ENCODE assay signal across 22 cellular contexts in the genomic region with DNA sequence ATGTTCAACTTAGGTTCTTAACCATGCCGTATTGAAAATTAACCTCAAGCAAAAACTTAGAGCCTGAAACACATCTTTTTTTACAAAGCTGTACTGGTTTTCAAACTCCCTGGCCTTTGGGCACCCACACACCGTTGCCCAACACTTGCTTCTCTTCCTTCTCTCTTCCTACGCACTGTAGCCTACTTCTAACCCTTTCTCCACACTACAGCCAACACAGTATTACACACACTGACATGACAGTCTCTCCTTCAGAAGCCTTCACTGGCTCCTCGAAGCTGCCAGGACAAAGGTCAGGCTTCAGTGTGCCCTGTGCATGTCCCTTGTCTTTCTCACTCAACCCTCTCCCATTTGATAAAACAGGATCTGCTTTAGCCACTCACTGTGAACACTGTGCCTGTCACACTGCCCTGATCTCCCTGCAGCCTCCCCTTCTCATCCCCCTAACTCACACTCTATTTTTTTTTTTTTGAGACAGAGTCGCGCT. TPM values are rescaled to one million over a fixed set of nuclear protein-coding genes. Genes with fewer than 3 reads are reported as not detected.
"Had no signal": no experiment of that assay in that cellular context is flagged by ENCODE, and none has a peak within 500 bp of the region (broad histone marks: within the 10 kb centered on the region; RNA-seq: fewer than 3 reads in every experiment).

No MANE protein-coding gene starts in this region.

- DNase-seq: activated CD4-positive, alpha-beta T cell treated with anti-CD3 and anti-CD28 coated beads for 4 hours; activated CD8-positive, alpha-beta memory T cell treated with anti-CD3 and anti-CD28 coated beads, Interleukin-2, amount 50 U/mL, for 4 hours; activated CD8-positive, alpha-beta T cell treated with anti-CD3 and anti-CD28 coated beads for 36 hours; activated naive CD4-positive, alpha-beta T cell; activated T-cell treated with anti-CD3 and anti-CD28 coated beads, Interleukin-2, amount 50 U/mL, for 72 hours; amniotic stem cell; body of pancreas; central memory CD4-positive, alpha-beta T cell; KG1; MV-4-11; NCI-H1092 treated with DMSO at 0.1 percent for 48 hours; NCI-H1417 treated with DMSO at 0.1 percent for 48 hours; NCI-H1694 treated with DMSO at 0.1 percent for 48 hours; NCI-H2029 treated with DMSO at 0.1 percent for 48 hours; NCI-H510A treated with DMSO at 0.1 percent for 48 hours; NCI-H69; NK-92 treated with Interleukin-12 subunit alpha and Interleukin-12 subunit beta, amount 100 ng/mL, for 24 hours; SHP77 treated with DMSO at 0.1 percent for 48 hours had no signal

- H3K4me1 ChIP-seq: ascending aorta, body of pancreas had no signal

- H3K4me3 Mint-ChIP-seq: activated CD8-positive, alpha-beta T cell treated with anti-CD3 and anti-CD28 coated beads for 36 hours; activated naive CD4-positive, alpha-beta T cell treated with anti-CD3 and anti-CD28 coated beads, Interleukin-2, amount 50 U/mL, for 24 hours; activated T-cell treated with anti-CD3 and anti-CD28 coated beads, Interleukin-2, amount 50 U/mL, for 72 hours; T-helper 1 cell treated with Interleukin-12 subunit alpha and Interleukin-12 subunit beta and Interleukin-4 antibody, amounts not matched to agents 30 μg/mL and 1 μg/mL, for 36 hours had no signal

- H3K36me3 ChIP-seq: ascending aorta had no signal

- H3K27ac ChIP-seq: ascending aorta, body of pancreas had no signal

- H3K4me3 ChIP-seq: ascending aorta, body of pancreas had no signal

- H3K9me3 Mint-ChIP-seq: activated CD8-positive, alpha-beta T cell treated with anti-CD3 and anti-CD28 coated beads for 36 hours; activated naive CD4-positive, alpha-beta T cell treated with anti-CD3 and anti-CD28 coated beads, Interleukin-2, amount 50 U/mL, for 24 hours; activated T-cell treated with anti-CD3 and anti-CD28 coated beads, Interleukin-2, amount 50 U/mL, for 72 hours; T-helper 1 cell treated with Interleukin-12 subunit alpha and Interleukin-12 subunit beta and Interleukin-4 antibody, amounts not matched to agents 30 μg/mL and 1 μg/mL, for 36 hours had no signal

- ATAC-seq: activated CD4-positive, CD25-positive, alpha-beta regulatory T cell treated with anti-CD3 and anti-CD28 coated beads, Interleukin-2, amount 50 U/mL, for 24 hours; activated CD8-positive, alpha-beta T cell treated with anti-CD3 and anti-CD28 coated beads for 36 hours; activated T-cell treated with anti-CD3 and anti-CD28 coated beads, Interleukin-2, amount 50 U/mL, for 72 hours; body of pancreas had no signal

- H3K27me3 ChIP-seq: ascending aorta, body of pancreas had no signal

- H3K4me1 Mint-ChIP-seq: activated naive CD4-positive, alpha-beta T cell treated with anti-CD3 and anti-CD28 coated beads, Interleukin-2, amount 50 U/mL, for 24 hours had no signal

- H3K27me3 Mint-ChIP-seq: activated CD8-positive, alpha-beta T cell treated with anti-CD3 and anti-CD28 coated beads for 36 hours; activated naive CD4-positive, alpha-beta T cell treated with anti-CD3 and anti-CD28 coated beads, Interleukin-2, amount 50 U/mL, for 24 hours had no signal

- H3K27ac Mint-ChIP-seq: activated CD8-positive, alpha-beta T cell treated with anti-CD3 and anti-CD28 coated beads for 36 hours; activated naive CD4-positive, alpha-beta T cell treated with anti-CD3 and anti-CD28 coated beads, Interleukin-2, amount 50 U/mL, for 24 hours; activated T-cell treated with anti-CD3 and anti-CD28 coated beads, Interleukin-2, amount 50 U/mL, for 72 hours; T-helper 1 cell treated with Interleukin-12 subunit alpha and Interleukin-12 subunit beta and Interleukin-4 antibody, amounts not matched to agents 30 μg/mL and 1 μg/mL, for 36 hours had no signal

- H3K9me3 ChIP-seq: ascending aorta, body of pancreas had no signal

RNA-seq across cellular contexts. Expression of gene SPIRE2, which starts 19.8 kb away (rescaled TPM):
- total RNA-seq: ascending aorta had no signal
